Comparison of ENCODE assay signal across 8 cellular contexts in the genomic region with DNA sequence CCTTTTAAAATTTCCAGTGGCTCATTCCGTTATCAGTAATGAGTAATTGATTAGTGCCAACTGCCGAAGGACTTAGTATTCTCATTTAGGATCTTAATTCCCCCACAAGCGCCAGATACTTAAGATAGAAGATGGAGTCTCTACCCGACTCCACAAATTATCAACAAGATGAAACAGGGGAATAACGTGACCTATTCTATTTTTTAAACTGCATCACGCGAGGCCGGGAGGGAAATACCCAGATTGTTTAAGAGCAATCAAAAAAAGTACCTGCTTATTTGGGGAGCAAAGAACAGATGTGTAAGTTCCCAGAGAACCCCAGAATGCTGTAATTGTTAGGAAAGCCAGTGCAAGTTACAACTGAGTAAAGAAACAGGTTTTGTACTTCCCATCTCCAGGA. TPM values are rescaled to one million over a fixed set of nuclear protein-coding genes. Genes with fewer than 3 reads are reported as not detected.
DNase-seq lines count a peak whose midpoint lies in the region; ATAC-seq, FAIRE-seq and TF ChIP-seq lines count a peak whose summit lies in the region.

No MANE protein-coding gene starts in this region.

- H3K27ac ChIP-seq in PC-3 (ENCODE audit: low read length) (no peak overlapping the region), endothelial cell of umbilical vein (ENCODE audit: insufficient read depth, low read depth, low read length) (no peak overlapping the region)

- CTCF ChIA-PET in PC-3 (lab: Charles Lee) (interaction anchor here (1.0 to 1.8 kb wide), 3 partner anchors 128 to 243 kb away, joined by 3 to 119 read pairs (median 12); partner anchors contain the start of gene MAP7), endothelial cell of umbilical vein (lab: Charles Lee) (interaction anchor here (1.0 to 8.7 kb wide), 24 partner anchors 9 to 476 kb away, joined by 3 to 708 read pairs (median 15); partner anchors contain the start of gene MAP7)

- H4K20me1 ChIP-seq in PC-3 (ENCODE audit: low read length), result no peaks in the 10 kb centered on the region
- no peaks in the 10 kb centered on the region for H4K20me1 ChIP-seq in endothelial cell of umbilical vein (replicated peaks; ENCODE audit: control insufficient read depth, extremely low read depth, insufficient read depth, low read length)

- H3K4me1 ChIP-seq in PC-3 (ENCODE audit: insufficient read depth, low read length) (peaks cover 15% of the 10 kb centered on the region), endothelial cell of umbilical vein (ENCODE audit: control insufficient read depth, extremely low read depth, insufficient read depth, low read length) (peaks cover 9% of the 10 kb centered on the region)

- no peaks in the 10 kb centered on the region for H3F3A ChIP-seq in PC-3 (ENCODE audit: low read length, unreplicated experiment)

- H2AFZ ChIP-seq in PC-3 (ENCODE audit: low read length) (peak overlapping the region; percentile 96), endothelial cell of umbilical vein (ENCODE audit: low read depth, low read length) (peak overlapping the region; percentile 93)

- H3K36me3 ChIP-seq in PC-3 (ENCODE audit: low read depth, low read length), result no peaks in the 10 kb centered on the region
- H3K36me3 ChIP-seq in endothelial cell of umbilical vein (ENCODE audit: control insufficient read depth in 2 of 2, extremely low read depth in 1 of 2, insufficient read depth in 2 of 2, low read length in 2 of 2), result no peaks in the 10 kb centered on the region

- H3K9me2 ChIP-seq in PC-3 (replicated peaks; ENCODE audit: low read length), result no peaks in the 10 kb centered on the region

- ATAC-seq in PC-3 (no peak), HG03457 (IDR thresholded peaks at IDR 0.05; ENCODE audit: unreplicated experiment) (no peak)

- FAIRE-seq in endothelial cell of umbilical vein (lab: Jason Lieb, UNC), result no peak

- no peak for TF ChIP-seq POLR2A in endothelial cell of umbilical vein (IDR thresholded peaks at IDR 0.05; ENCODE audit: low read depth, low read length)

- H3K27me3 ChIP-seq in PC-3 (ENCODE audit: low read length), result no peaks in the 10 kb centered on the region
- H3K27me3 ChIP-seq in endothelial cell of umbilical vein (ENCODE audit: control insufficient read depth in 2 of 2, insufficient read depth in 2 of 2, low read length in 2 of 2), result no peaks in the 10 kb centered on the region

- intact Hi-C loops in PC-3 (cut with micrococcal nuclease), result loop anchor here (1.0 to 5.0 kb wide), 3 partner anchors 126 to 210 kb away; no protein-coding TSS in a partner anchor
- intact Hi-C loops in endothelial cell of umbilical vein (cut with micrococcal nuclease), result loop anchor here (1.0 to 5.0 kb wide), 6 partner anchors 29 to 505 kb away; partner anchors contain the start of genes BCLAF1, PEX7 and SLC35D3

- no peak for DNase-seq in PC-3
- no peak for DNase-seq in endothelial cell of umbilical vein (ENCODE audit: low read depth, low spot score)
- DNase-seq in skeletal muscle cell (ENCODE audit: low read depth), result no peak
- DNase-seq in NK-92 (lab: John Stamatoyannopoulos, UW; ENCODE audit: unreplicated experiment), result no peak
- DNase-seq in NCI-H1105 (lab: John Stamatoyannopoulos, UW), result no peak
- no peak for DNase-seq in NOMO-1 treated with dmso at 0.1 percent for 144 hours (lab: John Stamatoyannopoulos, UW; ENCODE audit: unreplicated experiment)

- peaks cover 24% of the 10 kb centered on the region for H3K79me2 ChIP-seq in PC-3 (ENCODE audit: low read length)
- peaks cover 20% of the 10 kb centered on the region for H3K79me2 ChIP-seq in endothelial cell of umbilical vein (ENCODE audit: control insufficient read depth, insufficient read depth, low read length)

- H3K9ac ChIP-seq in PC-3 (ENCODE audit: low read length) (peak overlapping the region; percentile 88), endothelial cell of umbilical vein (replicated peaks; ENCODE audit: extremely low read depth, insufficient read depth, low read length) (no peak overlapping the region)

- TF ChIP-seq CTCF in GM12875 (IDR thresholded peaks at IDR 0.05; ENCODE audit: borderline replicate concordance, insufficient read depth, low read depth, low read length), result no peak
- TF ChIP-seq CTCF in PC-3 (conservative IDR thresholded peaks at IDR 0.05; ENCODE audit: low read depth, low read length), result no peak
- TF ChIP-seq CTCF in endothelial cell of umbilical vein (IDR thresholded peaks at IDR 0.05; ENCODE audit: extremely low read depth in 1 of 2, insufficient read depth in 1 of 2, low read depth in 1 of 2, low read length in 2 of 2), result no peak

- H3K9me3 ChIP-seq in PC-3 (ENCODE audit: low read length) (no peaks in the 10 kb centered on the region), endothelial cell of umbilical vein (replicated peaks; ENCODE audit: control insufficient read depth, insufficient read depth, low read length) (no peaks in the 10 kb centered on the region)

- H3K9me1 ChIP-seq in endothelial cell of umbilical vein (replicated peaks; ENCODE audit: control insufficient read depth, extremely low read depth, insufficient read depth, low read length), result no peaks in the 10 kb centered on the region

- POLR2A ChIA-PET in PC-3 (lab: Charles Lee; ENCODE audit: unreplicated experiment), result interaction anchor here (1.9 kb wide), 1 partner anchor 149 kb away, joined by 23 read pairs; no protein-coding TSS in a partner anchor
- POLR2A ChIA-PET in endothelial cell of umbilical vein (lab: Charles Lee), result no interaction called here

- dilution Hi-C loops in endothelial cell of umbilical vein (cut with MboI; ENCODE audit: extremely low pct_ligation_motif_present, low sequenced_read_pairs), result no loop called here

- BruUV-seq in PC-3 (replicated peaks; lab: Mats Ljungman, UMichigan), result TSS peak; percentile 60
- BruUV-seq in endothelial cell of umbilical vein (replicated peaks; lab: Mats Ljungman, UMichigan), result TSS peak; percentile 24

- H3K4me2 ChIP-seq in PC-3 (ENCODE audit: low read length) (peak overlapping the region; percentile 98), endothelial cell of umbilical vein (ENCODE audit: insufficient read depth, low read length) (peak overlapping the region; percentile 47)

- peak overlapping the region; percentile 89 for H3K4me3 ChIP-seq in GM12875 (ENCODE audit: low read depth, low read length)
- peak overlapping the region; percentile 81 for H3K4me3 ChIP-seq in PC-3 (ENCODE audit: low read length)
- peak overlapping the region in 2 of 3 experiments; percentile 60 to 86 for H3K4me3 ChIP-seq in endothelial cell of umbilical vein (replicated peaks in 1 of 3; ENCODE audit: insufficient read depth in 1 of 3, low read depth in 1 of 3, low read length in 3 of 3)
- H3K4me3 ChIP-seq in skeletal muscle cell (ENCODE audit: low read depth, low read length), result peak overlapping the region; percentile 61

TF ChIP-seq in endothelial cell of umbilical vein, 7 proteins besides CTCF, POLR2A, EP300 and RAD21:
- TF ChIP-seq FOS (IDR thresholded peaks at IDR 0.05; ENCODE audit: borderline replicate concordance, insufficient read depth, low read length) (no peak), EZH2 (IDR thresholded peaks at IDR 0.05; ENCODE audit: borderline replicate concordance, low read depth, low read length, severe bottlenecking) (no peak), POLR2AphosphoS5 (IDR thresholded peaks at IDR 0.05; ENCODE audit: insufficient read depth, low read depth, low read length) (no peak), GATA2 (IDR thresholded peaks at IDR 0.05; ENCODE audit: insufficient read depth, insufficient read length, low read depth, low read length) (no peak), MYC (IDR thresholded peaks at IDR 0.05; ENCODE audit: low read depth, low read length) (no peak), MAX (IDR thresholded peaks at IDR 0.05; ENCODE audit: insufficient read depth, insufficient read length) (no peak), JUN (IDR thresholded peaks at IDR 0.05; ENCODE audit: borderline replicate concordance, insufficient read depth, insufficient read length, low read depth) (no peak)
TF ChIP-seq in endothelial cell of umbilical vein: peak in this region for 0.

RNA-seq across cellular contexts. Expression of gene MAP3K5, which starts 1.1 kb away (rescaled TPM):
- total RNA-seq in PC-3 (2014; rRNA removed) (4.3 and 5.0 TPM in 2 replicates), endothelial cell of umbilical vein (5.0 and 7.0 TPM in 2 replicates)
- polyA plus RNA-seq in endothelial cell of umbilical vein, result 1.3 and 1.5 TPM in 2 replicates
- polyA plus RNA-seq in endothelial cell of umbilical vein (2011; cell fraction: cytosol; rRNA removed), result 1.9 and 2.1 TPM in 2 replicates
- 3.1 and 3.9 TPM in 2 replicates for polyA plus RNA-seq in endothelial cell of umbilical vein (2011; cell fraction: nucleus; rRNA removed)
- polyA plus RNA-seq in endothelial cell of umbilical vein (2012), result 5.0 and 8.0 TPM in 2 replicates
- polyA minus RNA-seq in endothelial cell of umbilical vein, result 3.8 and 10.2 TPM in 2 replicates
- polyA minus RNA-seq in endothelial cell of umbilical vein (2011; cell fraction: cytosol; rRNA and poly(A)+ RNA removed), result 5.3 TPM
- polyA minus RNA-seq in endothelial cell of umbilical vein (2011; cell fraction: nucleus; rRNA and poly(A)+ RNA removed), result 6.1 and 8.5 TPM in 2 replicates

RNA-seq across cellular contexts. Expression of gene PEX7, which starts 29.0 kb away (rescaled TPM):
- total RNA-seq in PC-3 (2014; rRNA removed) (6.6 and 9.9 TPM in 2 replicates), endothelial cell of umbilical vein (3.5 and 3.7 TPM in 2 replicates)
- 4.5 and 5.7 TPM in 2 replicates for polyA plus RNA-seq in endothelial cell of umbilical vein
- polyA plus RNA-seq in endothelial cell of umbilical vein (2011; cell fraction: cytosol; rRNA removed), result 4.4 and 5.0 TPM in 2 replicates
- polyA plus RNA-seq in endothelial cell of umbilical vein (2011; cell fraction: nucleus; rRNA removed), result 2.2 and 3.9 TPM in 2 replicates
- polyA plus RNA-seq in endothelial cell of umbilical vein (2012), result 2.5 and 3.5 TPM in 2 replicates
- 1.8 and 2.4 TPM in 2 replicates for polyA minus RNA-seq in endothelial cell of umbilical vein
- 1.7 TPM for polyA minus RNA-seq in endothelial cell of umbilical vein (2011; cell fraction: cytosol; rRNA and poly(A)+ RNA removed)
- polyA minus RNA-seq in endothelial cell of umbilical vein (2011; cell fraction: nucleus; rRNA and poly(A)+ RNA removed), result 2.5 and 3.5 TPM in 2 replicates
